ENCODE assay signal across 23 cellular contexts in the genomic region with DNA sequence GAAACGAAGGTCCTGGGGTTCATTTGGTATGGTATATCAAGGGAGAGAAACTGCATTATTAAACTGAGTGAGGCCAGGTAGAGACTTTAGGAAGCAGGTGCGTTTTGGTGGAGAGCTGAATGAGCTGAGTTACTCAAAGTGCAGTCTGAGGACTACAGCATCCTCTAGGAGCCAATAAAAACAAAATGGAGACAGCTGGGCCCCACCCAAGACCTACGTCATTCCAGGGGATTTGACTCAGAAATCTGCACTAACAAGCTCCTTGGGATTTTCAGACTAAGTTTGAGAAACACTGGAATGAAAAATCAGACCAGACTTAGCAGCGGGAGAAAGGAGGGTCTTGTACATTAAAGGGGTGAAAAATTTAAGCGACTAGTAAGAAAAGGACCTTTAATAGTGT.
DNase-seq lines count a peak whose midpoint lies in the region; FAIRE-seq and TF ChIP-seq lines count a peak whose summit lies in the region.
"Had no signal": no experiment of that assay in that cellular context is flagged by ENCODE, and none has a peak within 500 bp of the region (broad histone marks: within the 10 kb centered on the region; RNA-seq: fewer than 3 reads in every experiment).

No MANE protein-coding gene starts in this region.

- WGBS in testis, 2 donors = 79 to 80% methylated on average over 5 of the region's 5 CpGs
- WGBS in small intestine, 3 donors = 84 to 85% (median 84%) methylated on average over 5 of the region's 5 CpGs

- H3K4me3 ChIP-seq in adipocyte (ENCODE audit: low read length) = no peak overlapping the region
- H3K4me3 ChIP-seq in fibroblast of mammary gland (ENCODE audit: control insufficient read depth, low read depth, low read length) = no peak overlapping the region
- H3K4me3 ChIP-seq in right atrium auricular region = no peak overlapping the region
- H3K4me3 ChIP-seq in testis = no peak overlapping the region
- H3K4me3 ChIP-seq in small intestine (ENCODE audit: low read depth in 1 of 2, low read length in 2 of 2) = no peak overlapping the region
- H3K4me3 ChIP-seq: GM12878, K562, PC-9, SK-N-MC had no signal

- TF ChIP-seq CTCF in fibroblast of mammary gland (conservative IDR thresholded peaks at IDR 0.05; ENCODE audit: control insufficient read depth, insufficient read depth, low read depth, low read length) (no peak), right atrium auricular region (IDR thresholded peaks at IDR 0.05) (no peak), testis (IDR thresholded peaks at IDR 0.05) (no peak)

- no peak for FAIRE-seq in small intestine (lab: Jason Lieb, UNC)
- FAIRE-seq: G401.6, GM12878, GM18507, K562 had no signal

- H3K27me3 ChIP-seq in adipocyte (replicated peaks; ENCODE audit: control insufficient read depth, insufficient read depth, low read length) (peaks cover 50% of the 10 kb centered on the region), right atrium auricular region (no peaks in the 10 kb centered on the region), testis (no peaks in the 10 kb centered on the region), small intestine (ENCODE audit: control insufficient read depth in 2 of 2, insufficient read depth in 2 of 2, low read length in 2 of 2) (peaks cover 0 to 17% of the 10 kb centered on the region in 2 donors)

- H3K27ac ChIP-seq in right atrium auricular region (no peak overlapping the region), testis (no peak overlapping the region), small intestine (ENCODE audit: low read depth in 1 of 2, low read length in 1 of 2) (no peak overlapping the region)
- H3K27ac ChIP-seq: PC-9, SK-N-MC had no signal

- no peaks in the 10 kb centered on the region for H3K4me1 ChIP-seq in adipocyte (ENCODE audit: control insufficient read depth, insufficient read depth, low read length)
- peaks cover 0 to 22% of the 10 kb centered on the region in 2 donors for H3K4me1 ChIP-seq in right atrium auricular region
- H3K4me1 ChIP-seq in testis = no peaks in the 10 kb centered on the region
- no peaks in the 10 kb centered on the region for H3K4me1 ChIP-seq in small intestine (ENCODE audit: control insufficient read depth in 2 of 2, insufficient read depth in 1 of 2, low read depth in 1 of 2, low read length in 1 of 2)
- H3K4me1 ChIP-seq: BE2C had no signal

- peak; percentile 18 for DNase-seq in adipocyte (ENCODE audit: low read depth)
- DNase-seq in fibroblast of mammary gland (ENCODE audit: low read depth) = peak; percentile 41
- peak; percentile 67 for DNase-seq in right atrium auricular region (ENCODE audit: low spot score)
- DNase-seq in testis = peak; percentile 38
- no peak for DNase-seq in activated effector memory CD4-positive, alpha-beta T cell treated with Interleukin-2 at 50 U/mL for 16 hours
- DNase-seq in RPMI8226 = no peak
- DNase-seq in small intestine = no peak
- DNase-seq: BE2C; CD4-positive, alpha-beta memory T cell; DMS79; GOT3; NCI-H1048; NCI-H1436 treated with DMSO at 0.1 percent for 48 hours; NCI-H2029 treated with DMSO at 0.1 percent for 48 hours; NCI-H2171 treated with DMSO at 0.1 percent for 48 hours; NCI-H446 treated with DMSO at 0.1 percent for 48 hours; NCI-H748 treated with DMSO at 0.1 percent for 48 hours; PC-9 had no signal

- intact Hi-C loops in testis (cut with DNase I; ENCODE audit: low total_unique reads) = no loop called here

- H3K9ac ChIP-seq in adipocyte (ENCODE audit: low read length) = no peak overlapping the region

- TF ChIP-seq POLR2A in testis (IDR thresholded peaks at IDR 0.05) = no peak

- H3K36me3 ChIP-seq in adipocyte (ENCODE audit: control insufficient read depth, insufficient read depth, low read length, severe bottlenecking) (no peaks in the 10 kb centered on the region), right atrium auricular region (no peaks in the 10 kb centered on the region), testis (ENCODE audit: low read depth, missing control alignments) (no peaks in the 10 kb centered on the region), small intestine (ENCODE audit: control insufficient read depth in 2 of 2, insufficient read depth in 2 of 2, low read length in 2 of 2) (no peaks in the 10 kb centered on the region)
- H3K36me3 ChIP-seq: BE2C had no signal

- peaks cover 11% of the 10 kb centered on the region for H3K9me3 ChIP-seq in adipocyte (ENCODE audit: control insufficient read depth, low read length)
- no peaks in the 10 kb centered on the region for H3K9me3 ChIP-seq in right atrium auricular region
- H3K9me3 ChIP-seq in testis = no peaks in the 10 kb centered on the region
- H3K9me3 ChIP-seq in small intestine (ENCODE audit: control insufficient read depth, low read depth) = no peaks in the 10 kb centered on the region
- H3K9me3 ChIP-seq: BE2C had no signal

Comparison
In these comparisons a context has a peak if more than half of its experiments do, and no peak if none do; other contexts are left out.
1. DNase-seq: peak in adipocyte (single experiment), fibroblast of mammary gland (single experiment), right atrium auricular region (single experiment) and testis (single experiment); none in activated effector memory CD4-positive, alpha-beta T cell treated with Interleukin-2 at 50 U/mL for 16 hours (single experiment), RPMI8226 (single experiment) and small intestine (single experiment).